ENCODE assay signal across 1 cellular context in the genomic region with DNA sequence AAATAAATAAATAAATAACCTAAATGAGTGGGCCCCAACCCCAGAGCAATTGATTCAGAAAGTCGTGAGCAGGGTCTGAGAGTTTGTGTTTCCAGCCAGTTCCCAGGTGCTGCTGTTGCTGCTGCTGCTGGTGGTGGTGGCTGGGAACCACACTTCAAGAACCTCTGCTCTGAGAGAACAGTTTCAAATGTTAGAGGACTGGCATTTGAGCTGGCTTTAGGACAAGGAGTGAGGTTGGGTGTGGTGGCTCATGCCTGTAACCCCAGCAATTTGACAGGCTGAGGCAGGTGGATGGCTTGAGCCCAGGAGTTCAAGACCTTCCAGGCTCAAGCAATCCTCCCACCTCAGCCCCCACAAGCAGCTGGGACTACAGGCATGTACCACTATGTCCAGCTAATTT.
TF ChIP-seq lines count a peak whose summit lies in the region.

No MANE protein-coding gene starts in this region.

TF ChIP-seq in GM23338, 12 proteins besides CTCF, POLR2A, EP300 and RAD21 (continued from another document):
- TF ChIP-seq, protein P1, sequence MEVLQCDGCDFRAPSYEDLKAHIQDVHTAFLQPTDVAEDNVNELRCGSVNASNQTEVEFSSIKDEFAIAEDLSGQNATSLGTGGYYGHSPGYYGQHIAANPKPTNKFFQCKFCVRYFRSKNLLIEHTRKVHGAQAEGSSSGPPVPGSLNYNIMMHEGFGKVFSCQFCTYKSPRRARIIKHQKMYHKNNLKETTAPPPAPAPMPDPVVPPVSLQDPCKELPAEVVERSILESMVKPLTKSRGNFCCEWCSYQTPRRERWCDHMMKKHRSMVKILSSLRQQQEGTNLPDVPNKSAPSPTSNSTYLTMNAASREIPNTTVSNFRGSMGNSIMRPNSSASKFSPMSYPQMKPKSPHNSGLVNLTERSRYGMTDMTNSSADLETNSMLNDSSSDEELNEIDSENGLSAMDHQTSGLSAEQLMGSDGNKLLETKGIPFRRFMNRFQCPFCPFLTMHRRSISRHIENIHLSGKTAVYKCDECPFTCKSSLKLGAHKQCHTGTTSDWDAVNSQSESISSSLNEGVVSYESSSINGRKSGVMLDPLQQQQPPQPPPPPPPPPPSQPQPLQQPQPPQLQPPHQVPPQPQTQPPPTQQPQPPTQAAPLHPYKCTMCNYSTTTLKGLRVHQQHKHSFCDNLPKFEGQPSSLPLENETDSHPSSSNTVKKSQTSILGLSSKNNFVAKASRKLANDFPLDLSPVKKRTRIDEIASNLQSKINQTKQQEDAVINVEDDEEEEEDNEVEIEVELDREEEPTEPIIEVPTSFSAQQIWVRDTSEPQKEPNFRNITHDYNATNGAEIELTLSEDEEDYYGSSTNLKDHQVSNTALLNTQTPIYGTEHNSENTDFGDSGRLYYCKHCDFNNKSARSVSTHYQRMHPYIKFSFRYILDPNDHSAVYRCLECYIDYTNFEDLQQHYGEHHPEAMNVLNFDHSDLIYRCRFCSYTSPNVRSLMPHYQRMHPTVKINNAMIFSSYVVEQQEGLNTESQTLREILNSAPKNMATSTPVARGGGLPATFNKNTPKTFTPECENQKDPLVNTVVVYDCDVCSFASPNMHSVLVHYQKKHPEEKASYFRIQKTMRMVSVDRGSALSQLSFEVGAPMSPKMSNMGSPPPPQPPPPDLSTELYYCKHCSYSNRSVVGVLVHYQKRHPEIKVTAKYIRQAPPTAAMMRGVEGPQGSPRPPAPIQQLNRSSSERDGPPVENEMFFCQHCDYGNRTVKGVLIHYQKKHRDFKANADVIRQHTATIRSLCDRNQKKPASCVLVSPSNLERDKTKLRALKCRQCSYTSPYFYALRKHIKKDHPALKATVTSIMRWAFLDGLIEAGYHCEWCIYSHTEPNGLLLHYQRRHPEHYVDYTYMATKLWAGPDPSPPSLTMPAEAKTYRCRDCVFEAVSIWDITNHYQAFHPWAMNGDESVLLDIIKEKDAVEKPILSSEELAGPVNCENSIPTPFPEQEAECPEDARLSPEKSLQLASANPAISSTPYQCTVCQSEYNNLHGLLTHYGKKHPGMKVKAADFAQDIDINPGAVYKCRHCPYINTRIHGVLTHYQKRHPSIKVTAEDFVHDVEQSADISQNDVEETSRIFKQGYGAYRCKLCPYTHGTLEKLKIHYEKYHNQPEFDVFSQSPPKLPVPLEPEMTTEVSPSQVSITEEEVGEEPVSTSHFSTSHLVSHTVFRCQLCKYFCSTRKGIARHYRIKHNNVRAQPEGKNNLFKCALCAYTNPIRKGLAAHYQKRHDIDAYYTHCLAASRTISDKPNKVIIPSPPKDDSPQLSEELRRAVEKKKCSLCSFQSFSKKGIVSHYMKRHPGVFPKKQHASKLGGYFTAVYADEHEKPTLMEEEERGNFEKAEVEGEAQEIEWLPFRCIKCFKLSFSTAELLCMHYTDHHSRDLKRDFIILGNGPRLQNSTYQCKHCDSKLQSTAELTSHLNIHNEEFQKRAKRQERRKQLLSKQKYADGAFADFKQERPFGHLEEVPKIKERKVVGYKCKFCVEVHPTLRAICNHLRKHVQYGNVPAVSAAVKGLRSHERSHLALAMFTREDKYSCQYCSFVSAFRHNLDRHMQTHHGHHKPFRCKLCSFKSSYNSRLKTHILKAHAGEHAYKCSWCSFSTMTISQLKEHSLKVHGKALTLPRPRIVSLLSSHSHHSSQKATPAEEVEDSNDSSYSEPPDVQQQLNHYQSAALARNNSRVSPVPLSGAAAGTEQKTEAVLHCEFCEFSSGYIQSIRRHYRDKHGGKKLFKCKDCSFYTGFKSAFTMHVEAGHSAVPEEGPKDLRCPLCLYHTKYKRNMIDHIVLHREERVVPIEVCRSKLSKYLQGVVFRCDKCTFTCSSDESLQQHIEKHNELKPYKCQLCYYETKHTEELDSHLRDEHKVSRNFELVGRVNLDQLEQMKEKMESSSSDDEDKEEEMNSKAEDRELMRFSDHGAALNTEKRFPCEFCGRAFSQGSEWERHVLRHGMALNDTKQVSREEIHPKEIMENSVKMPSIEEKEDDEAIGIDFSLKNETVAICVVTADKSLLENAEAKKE (CRISPR knock-in tag; IDR thresholded peaks at IDR 0.05): no peak
- TF ChIP-seq POLR2AphosphoS5 (IDR thresholded peaks at IDR 0.05; ENCODE audit: low read depth) (no peak), EZH2 (IDR thresholded peaks at IDR 0.05; ENCODE audit: low read depth, unreplicated experiment) (no peak), JUNB (IDR thresholded peaks at IDR 0.05; ENCODE audit: unreplicated experiment) (no peak), ZNF331 (CRISPR knock-in tag; IDR thresholded peaks at IDR 0.05; ENCODE audit: low read depth) (no peak), EZH2phosphoT487 (IDR thresholded peaks at IDR 0.05; ENCODE audit: unreplicated experiment) (no peak), STAT1 (IDR thresholded peaks at IDR 0.05; ENCODE audit: unreplicated experiment) (no peak)
- TF ChIP-seq, protein P2, sequence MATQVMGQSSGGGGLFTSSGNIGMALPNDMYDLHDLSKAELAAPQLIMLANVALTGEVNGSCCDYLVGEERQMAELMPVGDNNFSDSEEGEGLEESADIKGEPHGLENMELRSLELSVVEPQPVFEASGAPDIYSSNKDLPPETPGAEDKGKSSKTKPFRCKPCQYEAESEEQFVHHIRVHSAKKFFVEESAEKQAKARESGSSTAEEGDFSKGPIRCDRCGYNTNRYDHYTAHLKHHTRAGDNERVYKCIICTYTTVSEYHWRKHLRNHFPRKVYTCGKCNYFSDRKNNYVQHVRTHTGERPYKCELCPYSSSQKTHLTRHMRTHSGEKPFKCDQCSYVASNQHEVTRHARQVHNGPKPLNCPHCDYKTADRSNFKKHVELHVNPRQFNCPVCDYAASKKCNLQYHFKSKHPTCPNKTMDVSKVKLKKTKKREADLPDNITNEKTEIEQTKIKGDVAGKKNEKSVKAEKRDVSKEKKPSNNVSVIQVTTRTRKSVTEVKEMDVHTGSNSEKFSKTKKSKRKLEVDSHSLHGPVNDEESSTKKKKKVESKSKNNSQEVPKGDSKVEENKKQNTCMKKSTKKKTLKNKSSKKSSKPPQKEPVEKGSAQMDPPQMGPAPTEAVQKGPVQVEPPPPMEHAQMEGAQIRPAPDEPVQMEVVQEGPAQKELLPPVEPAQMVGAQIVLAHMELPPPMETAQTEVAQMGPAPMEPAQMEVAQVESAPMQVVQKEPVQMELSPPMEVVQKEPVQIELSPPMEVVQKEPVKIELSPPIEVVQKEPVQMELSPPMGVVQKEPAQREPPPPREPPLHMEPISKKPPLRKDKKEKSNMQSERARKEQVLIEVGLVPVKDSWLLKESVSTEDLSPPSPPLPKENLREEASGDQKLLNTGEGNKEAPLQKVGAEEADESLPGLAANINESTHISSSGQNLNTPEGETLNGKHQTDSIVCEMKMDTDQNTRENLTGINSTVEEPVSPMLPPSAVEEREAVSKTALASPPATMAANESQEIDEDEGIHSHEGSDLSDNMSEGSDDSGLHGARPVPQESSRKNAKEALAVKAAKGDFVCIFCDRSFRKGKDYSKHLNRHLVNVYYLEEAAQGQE (IDR thresholded peaks at IDR 0.05; ENCODE audit: unreplicated experiment): no peak
